ENCODE assay signal across 1 cellular context in genomic region chr3:47381317-47382157, GRCh38.
TF ChIP-seq lines count a peak whose summit lies in the region.

No MANE protein-coding gene starts in this region.

TF ChIP-seq in HepG2, 621 proteins besides CTCF, POLR2A, EP300 and RAD21 (continued from another document and continues in another):
- TF ChIP-seq PRDM10 (CRISPR knock-in tag; IDR thresholded peaks at IDR 0.05; ENCODE audit: low read depth) (no peak), SMARCE1 (IDR thresholded peaks at IDR 0.05; ENCODE audit: borderline replicate concordance) (no peak), TBX3 (IDR thresholded peaks at IDR 0.05; ENCODE audit: borderline replicate concordance) (no peak), KLF15 (CRISPR knock-in tag; IDR thresholded peaks at IDR 0.05; ENCODE audit: borderline replicate concordance) (no peak), SOX5 (CRISPR knock-in tag; IDR thresholded peaks at IDR 0.05; ENCODE audit: borderline replicate concordance) (no peak), ARHGAP35 (CRISPR knock-in tag; IDR thresholded peaks at IDR 0.05; ENCODE audit: borderline replicate concordance) (no peak), ZXDC (CRISPR knock-in tag; IDR thresholded peaks at IDR 0.05) (no peak), ZNF776 (CRISPR knock-in tag; IDR thresholded peaks at IDR 0.05) (no peak; the same call in 1 of the 2 replicates), ZMYM3 (CRISPR knock-in tag; IDR thresholded peaks at IDR 0.05) (no peak), TEAD3 (CRISPR knock-in tag; optimal IDR thresholded peaks at IDR 0.05; ENCODE audit: borderline replicate concordance) (peak; percentile 18), ZNF275 (CRISPR knock-in tag; IDR thresholded peaks at IDR 0.05; ENCODE audit: borderline replicate concordance) (no peak), ZBTB37 (CRISPR knock-in tag; IDR thresholded peaks at IDR 0.05) (no peak), ZNF775 (CRISPR knock-in tag; IDR thresholded peaks at IDR 0.05; ENCODE audit: borderline replicate concordance) (0 out of 2 replicates have a peak, but pooled peaks have one; percentile 18), ZC3H13 (CRISPR knock-in tag; IDR thresholded peaks at IDR 0.05) (no peak), BHLHE40 (IDR thresholded peaks at IDR 0.05; ENCODE audit: low read length) (no peak), ZNF883 (CRISPR knock-in tag; IDR thresholded peaks at IDR 0.05; ENCODE audit: not compliant biosample characterization) (no peak), ZBTB25 (CRISPR knock-in tag; IDR thresholded peaks at IDR 0.05) (no peak; the same call in 1 of the 2 replicates), TEF (CRISPR knock-in tag; IDR thresholded peaks at IDR 0.05) (no peak), SMAD1 (CRISPR knock-in tag; IDR thresholded peaks at IDR 0.05; ENCODE audit: borderline replicate concordance, low read depth) (no peak), PLRG1 (conservative IDR thresholded peaks at IDR 0.05) (no peak), CBX1 (IDR thresholded peaks at IDR 0.05; ENCODE audit: low read depth) (no peak), REL (CRISPR knock-in tag; conservative IDR thresholded peaks at IDR 0.05) (0 out of 2 replicates have a peak, but pooled peaks have one; percentile 35), ZNF580 (CRISPR knock-in tag; IDR thresholded peaks at IDR 0.05; ENCODE audit: borderline replicate concordance, low read depth) (no peak; the same call in 1 of the 2 replicates), KDM3A (CRISPR knock-in tag; IDR thresholded peaks at IDR 0.05; ENCODE audit: low read depth) (no peak), ZFP41 (CRISPR knock-in tag; IDR thresholded peaks at IDR 0.05; ENCODE audit: borderline replicate concordance) (no peak), ARID2 (CRISPR knock-in tag; IDR thresholded peaks at IDR 0.05; ENCODE audit: borderline replicate concordance) (peak; percentile 65; the same call in 1 of the 2 replicates), ZNF614 (CRISPR knock-in tag; IDR thresholded peaks at IDR 0.05; ENCODE audit: borderline replicate concordance) (no peak), CEBPZ (IDR thresholded peaks at IDR 0.05; ENCODE audit: low read length) (no peak), ONECUT2 (CRISPR knock-in tag; IDR thresholded peaks at IDR 0.05) (no peak), TRAFD1 (CRISPR knock-in tag; IDR thresholded peaks at IDR 0.05; ENCODE audit: borderline replicate concordance) (no peak), ZNF780A (CRISPR knock-in tag; IDR thresholded peaks at IDR 0.05) (no peak), HMGA1 (CRISPR knock-in tag; conservative IDR thresholded peaks at IDR 0.05) (no peak), ISL2 (CRISPR knock-in tag; IDR thresholded peaks at IDR 0.05) (no peak; the same call in 1 of the 2 replicates), ZNF678 (CRISPR knock-in tag; IDR thresholded peaks at IDR 0.05) (0 out of 2 replicates have a peak, but pooled peaks have one; percentile 21), MEF2D (CRISPR knock-in tag; IDR thresholded peaks at IDR 0.05) (no peak), CHD4 (IDR thresholded peaks at IDR 0.05; ENCODE audit: borderline replicate concordance, low read length) (no peak), ZNF225 (CRISPR knock-in tag; IDR thresholded peaks at IDR 0.05) (no peak; the same call in 1 of the 2 replicates), ZNF670 (CRISPR knock-in tag; IDR thresholded peaks at IDR 0.05; ENCODE audit: borderline replicate concordance) (no peak), ZNF574 (CRISPR knock-in tag; IDR thresholded peaks at IDR 0.05) (no peak), ZNF782 (CRISPR knock-in tag; IDR thresholded peaks at IDR 0.05; ENCODE audit: borderline replicate concordance) (peak; percentile 73; the same call in 1 of the 2 replicates), YEATS4 (CRISPR knock-in tag; IDR thresholded peaks at IDR 0.05; ENCODE audit: borderline replicate concordance) (no peak), PRMT3 (CRISPR knock-in tag; IDR thresholded peaks at IDR 0.05; ENCODE audit: borderline replicate concordance, low read depth) (no peak)
